ENCODE assay signal across 1 cellular context in genomic region chr11:63974259-63975143, GRCh38.
TF ChIP-seq lines count a peak whose summit lies in the region.

Gene COX8A, plus strand, starts transcription at chr11:63974620. Its CDS starts 61 bp downstream, at chr11:63974681.

TF ChIP-seq in K562, 482 proteins besides CTCF, POLR2A, EP300 and RAD21 (continued from another document and continues in another):
- no peak for TF ChIP-seq E4F1 (CRISPR knock-in tag; IDR thresholded peaks at IDR 0.05; ENCODE audit: borderline replicate concordance)
- TF ChIP-seq JUNB (CRISPR knock-in tag; conservative IDR thresholded peaks at IDR 0.05), result no peak
- TF ChIP-seq ZNF766 (CRISPR knock-in tag; conservative IDR thresholded peaks at IDR 0.05), result no peak
- peak; percentile 70; the same call in 1 of the 2 replicates for TF ChIP-seq ETS1 (conservative IDR thresholded peaks at IDR 0.05; ENCODE audit: control insufficient read depth, low read depth, low read length)
- peak; percentile 74; the same call in 1 of the 2 replicates for TF ChIP-seq GTF2E2 (tag; IDR thresholded peaks at IDR 0.05)
- no peak for TF ChIP-seq STAG1 (CRISPR knock-in tag; IDR thresholded peaks at IDR 0.05; ENCODE audit: borderline replicate concordance)
- TF ChIP-seq ZKSCAN8 (CRISPR knock-in tag; IDR thresholded peaks at IDR 0.05), result no peak
- no peak for TF ChIP-seq ZNF512 (tag; IDR thresholded peaks at IDR 0.05)
- 0 out of 2 replicates have a peak, but pooled peaks have one; percentile 10 for TF ChIP-seq ZKSCAN1 (IDR thresholded peaks at IDR 0.05; ENCODE audit: low read depth, low read length)
- no peak for TF ChIP-seq NCOA4 (IDR thresholded peaks at IDR 0.05; ENCODE audit: partially characterized antibody)
- TF ChIP-seq ARID2 (IDR thresholded peaks at IDR 0.05), result no peak
- TF ChIP-seq HIVEP1 (CRISPR knock-in tag; IDR thresholded peaks at IDR 0.05), result 0 out of 2 replicates have a peak, but pooled peaks have one; percentile 17
- no peak for TF ChIP-seq SREBF2 (CRISPR knock-in tag; IDR thresholded peaks at IDR 0.05)
- TF ChIP-seq MAX (CRISPR knock-in tag; IDR thresholded peaks at IDR 0.05), result peak; percentile 30; the same call in 1 of the 2 replicates
- no peak for TF ChIP-seq MGA (IDR thresholded peaks at IDR 0.05)
- TF ChIP-seq ZNF707 (CRISPR knock-in tag; conservative IDR thresholded peaks at IDR 0.05), result no peak
- TF ChIP-seq PRMT5 (CRISPR knock-in tag; IDR thresholded peaks at IDR 0.05), result peak; percentile 84
- no peak for TF ChIP-seq ATF2 (CRISPR knock-in tag; IDR thresholded peaks at IDR 0.05)
- no peak for TF ChIP-seq ZNF311 (CRISPR knock-in tag; IDR thresholded peaks at IDR 0.05)
- TF ChIP-seq KAT8 (IDR thresholded peaks at IDR 0.05; ENCODE audit: low read depth), result peak; percentile 79; the same call in 1 of the 2 replicates
- TF ChIP-seq GABPB2 (CRISPR knock-in tag; conservative IDR thresholded peaks at IDR 0.05), result no peak
- peak; percentile 70; the same call in 1 of the 2 replicates for TF ChIP-seq REST (CRISPR knock-in tag; IDR thresholded peaks at IDR 0.05; ENCODE audit: low read depth)
- no peak for TF ChIP-seq TAL1 (IDR thresholded peaks at IDR 0.05)
- TF ChIP-seq FIP1L1 (IDR thresholded peaks at IDR 0.05; ENCODE audit: low read depth, low read length, poor library complexity, severe bottlenecking), result peak; percentile 57
- TF ChIP-seq ZNF79 (CRISPR knock-in tag; IDR thresholded peaks at IDR 0.05; ENCODE audit: low read depth), result no peak
- no peak for TF ChIP-seq ZNF316 (IDR thresholded peaks at IDR 0.05)
- TF ChIP-seq ZNF584 (CRISPR knock-in tag; IDR thresholded peaks at IDR 0.05; ENCODE audit: low read depth), result no peak
- TF ChIP-seq ASH1L (IDR thresholded peaks at IDR 0.05; ENCODE audit: borderline replicate concordance, low read depth, partially characterized antibody), result peak; percentile 65
- peak; percentile 66; the same call in 1 of the 2 replicates for TF ChIP-seq L3MBTL2 (IDR thresholded peaks at IDR 0.05)
- TF ChIP-seq NFIC (IDR thresholded peaks at IDR 0.05), result peak; percentile 46
- TF ChIP-seq FOXO4 (CRISPR knock-in tag; IDR thresholded peaks at IDR 0.05), result no peak
- TF ChIP-seq ETV5 (CRISPR knock-in tag; IDR thresholded peaks at IDR 0.05; ENCODE audit: low read depth), result peak; percentile 85
- TF ChIP-seq ELF4 (CRISPR knock-in tag; IDR thresholded peaks at IDR 0.05), result no peak
- peak; percentile 64 for TF ChIP-seq RBM25 (IDR thresholded peaks at IDR 0.05; ENCODE audit: low read depth, low read length, severe bottlenecking)
- no peak for TF ChIP-seq ZNF717 (CRISPR knock-in tag; IDR thresholded peaks at IDR 0.05)
- TF ChIP-seq PML (IDR thresholded peaks at IDR 0.05; ENCODE audit: low read length), result peak; percentile 86
- no peak for TF ChIP-seq MIER1 (IDR thresholded peaks at IDR 0.05; ENCODE audit: low read depth)
- TF ChIP-seq HEY1 (CRISPR knock-in tag; IDR thresholded peaks at IDR 0.05; ENCODE audit: borderline replicate concordance), result no peak
